ENCODE assay signal across 12 cellular contexts in genomic region chr22:22109693-22110466, GRCh38.
DNase-seq lines count a peak whose midpoint lies in the region; ATAC-seq and TF ChIP-seq lines count a peak whose summit lies in the region.
"Had no signal": no experiment of that assay in that cellular context is flagged by ENCODE, and none has a peak within 500 bp of the region (broad histone marks: within the 10 kb centered on the region; RNA-seq: fewer than 3 reads in every experiment).

No MANE protein-coding gene starts in this region.

- peak overlapping the region; percentile 71 for H3K4me2 ChIP-seq in DOHH2 (ENCODE audit: low read length)
- H3K4me2 ChIP-seq in Karpas-422 (ENCODE audit: low read depth, low read length, poor library complexity, severe bottlenecking), result peak overlapping the region; percentile 70

- H3K27me3 ChIP-seq in DOHH2 (ENCODE audit: control insufficient read depth, low read length) (no peaks in the 10 kb centered on the region), Karpas-422 (ENCODE audit: low read length) (no peaks in the 10 kb centered on the region)
- no peaks in the 10 kb centered on the region for H3K27me3 ChIP-seq in CD8-positive, alpha-beta T cell (ENCODE audit: insufficient read depth, low read length)

- H3K27me3 Mint-ChIP-seq in chondrocyte (ENCODE audit: low read depth) (peaks cover 20% of the 10 kb centered on the region), neural crest cell (ENCODE audit: low read depth) (peaks cover 29% of the 10 kb centered on the region)
- H3K27me3 Mint-ChIP-seq in CD8-positive, alpha-beta T cell (ENCODE audit: low read depth), result peaks cover 4% of the 10 kb centered on the region

- peaks cover 30% of the 10 kb centered on the region for H3F3A ChIP-seq in DOHH2 (ENCODE audit: control insufficient read depth, insufficient read depth)

- no peaks in the 10 kb centered on the region for H4K20me1 ChIP-seq in DOHH2 (ENCODE audit: control insufficient read depth, insufficient read depth, low read depth, low read length)
- H4K20me1 ChIP-seq in Karpas-422 (ENCODE audit: insufficient read depth, low read depth, low read length), result no peaks in the 10 kb centered on the region

- H3K36me3 Mint-ChIP-seq in chondrocyte (ENCODE audit: low read depth), result no peaks in the 10 kb centered on the region
- H3K36me3 Mint-ChIP-seq in neural crest cell (ENCODE audit: low read depth), result no peaks in the 10 kb centered on the region
- H3K36me3 Mint-ChIP-seq in CD8-positive, alpha-beta T cell, result no peaks in the 10 kb centered on the region

- no peak overlapping the region for H3K27ac Mint-ChIP-seq in chondrocyte (ENCODE audit: unreplicated experiment)
- no peak overlapping the region for H3K27ac Mint-ChIP-seq in neural crest cell (ENCODE audit: unreplicated experiment)
- no peak overlapping the region for H3K27ac Mint-ChIP-seq in CD8-positive, alpha-beta T cell
- H3K27ac Mint-ChIP-seq: activated CD8-positive, alpha-beta T cell treated with anti-CD3 and anti-CD28 coated beads, Interleukin-2, amount 10 ng/mL, durations not matched to agents 7 days and 5 days had no signal

- intact Hi-C loops in CD8-positive, alpha-beta T cell (cut with DNase I, micrococcal nuclease), result no loop called here

- POLR2A ChIA-PET in GM10248 (lab: Yijun Ruan, JAX), result no interaction called here
- POLR2A ChIA-PET in CD8-positive, alpha-beta T cell (lab: Charles Lee), result no interaction called here

- H3K4me1 Mint-ChIP-seq in chondrocyte (ENCODE audit: low read depth) (peaks cover 8% of the 10 kb centered on the region), neural crest cell (peaks cover 5% of the 10 kb centered on the region)
- peaks cover 9% of the 10 kb centered on the region for H3K4me1 Mint-ChIP-seq in CD8-positive, alpha-beta T cell (ENCODE audit: low read depth)

- H3K4me1 ChIP-seq in DOHH2 (ENCODE audit: control insufficient read depth, low read length) (peaks cover 42% of the 10 kb centered on the region), Karpas-422 (ENCODE audit: low read length) (peaks cover 45% of the 10 kb centered on the region)
- no peaks in the 10 kb centered on the region for H3K4me1 ChIP-seq in CD8-positive, alpha-beta T cell (ENCODE audit: insufficient read depth, low read length)

- H3K27ac ChIP-seq in DOHH2 (ENCODE audit: low read depth, low read length) (peak overlapping the region; percentile 46; the same call in 1 of the 2 replicates), Karpas-422 (ENCODE audit: low read length) (peak overlapping the region; percentile 89)
- no peak overlapping the region for H3K27ac ChIP-seq in CD8-positive, alpha-beta T cell (ENCODE audit: low read depth, low read length)

- peak; percentile 59 for DNase-seq in Karpas-422
- DNase-seq in chondrocyte (ENCODE audit: low spot score), result no peak
- no peak for DNase-seq in neural crest cell (ENCODE audit: low read depth, low spot score)
- DNase-seq in DMS79 treated with DMSO at 0.1 percent for 48 hours (lab: John Stamatoyannopoulos, UW), result no peak
- DNase-seq in GM10248 (ENCODE audit: extremely low spot score), result no peak
- no peak for DNase-seq in CD8-positive, alpha-beta T cell
- DNase-seq: activated CD8-positive, alpha-beta T cell treated with anti-CD3 and anti-CD28 coated beads, Interleukin-2, amount 10 ng/mL, durations not matched to agents 7 days and 5 days; central memory CD4-positive, alpha-beta T cell; NCI-H1105 treated with DMSO at 0.1 percent for 48 hours; T1000 had no signal

- CTCF ChIA-PET in GM10248 (lab: Yijun Ruan, JAX), result interaction anchor here (1.0 to 5.0 kb wide), 20 partner anchors 10 to 170 kb away, joined by 3 to 39 read pairs (median 6); no protein-coding TSS in a partner anchor
- CTCF ChIA-PET in CD8-positive, alpha-beta T cell (lab: Charles Lee), result no interaction called here

- peak overlapping the region; percentile 67 for H3K9ac ChIP-seq in Karpas-422 (ENCODE audit: low read length)

- H2AFZ ChIP-seq in Karpas-422 (ENCODE audit: low read length), result peak overlapping the region; percentile 47

- ATAC-seq in GM21723 (IDR thresholded peaks at IDR 0.05; ENCODE audit: unreplicated experiment), result no peak
- ATAC-seq in CD8-positive, alpha-beta T cell, result no peak

- H3K79me2 ChIP-seq in DOHH2 (ENCODE audit: control insufficient read depth, low read length) (no peaks in the 10 kb centered on the region), Karpas-422 (ENCODE audit: low read length) (no peaks in the 10 kb centered on the region)

- H3K9me3 ChIP-seq in DOHH2 (ENCODE audit: control insufficient read depth, insufficient read depth, low read length) (no peaks in the 10 kb centered on the region), Karpas-422 (ENCODE audit: low read length) (no peaks in the 10 kb centered on the region)
- no peaks in the 10 kb centered on the region for H3K9me3 ChIP-seq in CD8-positive, alpha-beta T cell (ENCODE audit: low read length)

- H3K36me3 ChIP-seq in DOHH2 (ENCODE audit: control insufficient read depth, low read length) (no peaks in the 10 kb centered on the region), Karpas-422 (ENCODE audit: insufficient read depth, low read length) (no peaks in the 10 kb centered on the region)
- no peaks in the 10 kb centered on the region for H3K36me3 ChIP-seq in CD8-positive, alpha-beta T cell (ENCODE audit: insufficient read depth, low read length)

- no peaks in the 10 kb centered on the region for H3K9me3 Mint-ChIP-seq in chondrocyte (ENCODE audit: low read depth)
- no peaks in the 10 kb centered on the region for H3K9me3 Mint-ChIP-seq in neural crest cell
- H3K9me3 Mint-ChIP-seq in CD8-positive, alpha-beta T cell, result no peaks in the 10 kb centered on the region

- TF ChIP-seq CTCF in DOHH2 (IDR thresholded peaks at IDR 0.05; ENCODE audit: low read depth, low read length, poor library complexity, severe bottlenecking) (peak; percentile 75), chondrocyte (IDR thresholded peaks at IDR 0.05) (peak; percentile 25), neural crest cell (conservative IDR thresholded peaks at IDR 0.05) (peak; percentile 36), GM10248 (IDR thresholded peaks at IDR 0.05; ENCODE audit: control extremely low read depth, extremely low read depth, low read depth, missing control alignments) (no peak)
- no peak for TF ChIP-seq CTCF in CD8-positive, alpha-beta T cell (IDR thresholded peaks at IDR 0.05)

- H3K4me3 Mint-ChIP-seq in chondrocyte (ENCODE audit: unreplicated experiment) (no peak overlapping the region), neural crest cell (no peak overlapping the region)
- H3K4me3 Mint-ChIP-seq in CD8-positive, alpha-beta T cell, result no peak overlapping the region
- H3K4me3 Mint-ChIP-seq: activated CD8-positive, alpha-beta T cell treated with anti-CD3 and anti-CD28 coated beads, Interleukin-2, amount 10 ng/mL, durations not matched to agents 7 days and 5 days had no signal

- H3K4me3 ChIP-seq in DOHH2 (ENCODE audit: low read length) (peak overlapping the region; percentile 56; the same call in 1 of the 2 replicates), Karpas-422 (ENCODE audit: low read length) (peak overlapping the region; percentile 51)
- no peak overlapping the region for H3K4me3 ChIP-seq in CD8-positive, alpha-beta T cell (ENCODE audit: low read depth, low read length)

- H3K9me2 ChIP-seq in DOHH2 (replicated peaks; ENCODE audit: control insufficient read depth, low read length) (no peaks in the 10 kb centered on the region), Karpas-422 (replicated peaks; ENCODE audit: insufficient read depth, low read length) (no peaks in the 10 kb centered on the region)

Comparison
In these comparisons a context has a peak if more than half of its experiments do, and no peak if none do; other contexts are left out.
1. CTCF ChIP-seq: peak in DOHH2 (single experiment), chondrocyte (single experiment) and neural crest cell (single experiment); none in GM10248 (single experiment) and CD8-positive, alpha-beta T cell (single experiment).